ENCODE assay signal across 15 cellular contexts in genomic region chr2:37893327-37893726, GRCh38. TPM values are rescaled to one million over a fixed set of nuclear protein-coding genes. Genes with fewer than 3 reads are reported as not detected.
DNase-seq lines count a peak whose midpoint lies in the region; ATAC-seq and TF ChIP-seq lines count a peak whose summit lies in the region.
"Had no signal": no experiment of that assay in that cellular context is flagged by ENCODE, and none has a peak within 500 bp of the region (broad histone marks: within the 10 kb centered on the region; RNA-seq: fewer than 3 reads in every experiment).

No MANE protein-coding gene starts in this region.

- peaks cover 49% of the 10 kb centered on the region for H3K4me1 ChIP-seq in lower lobe of right lung

- H3K27me3 Mint-ChIP-seq in CD14-positive monocyte (ENCODE audit: low read depth in 3 of 3): peaks cover 0 to 5% (median 0%) of the 10 kb centered on the region in 3 donors
- H3K27me3 Mint-ChIP-seq in HFFc6 (ENCODE audit: insufficient read depth): peaks cover 7% of the 10 kb centered on the region
- H3K27me3 Mint-ChIP-seq in T-helper 17 cell: peaks cover under 1% of the 10 kb centered on the region

- H3K27ac Mint-ChIP-seq in CD14-positive monocyte: peak overlapping the region; percentile 48 to 92 (median 87)
- peak overlapping the region; percentile 4; the same call in 1 of the 2 replicates for H3K27ac Mint-ChIP-seq in HFFc6
- peak overlapping the region; percentile 2 for H3K27ac Mint-ChIP-seq in T-helper 17 cell
- H3K27ac Mint-ChIP-seq: activated T-helper 2 cell treated with anti-CD3 and anti-CD28 coated beads, Interferon-gamma antibody, Interleukin-2, Interleukin-4, amounts not matched to agents 10 μg/mL and 5 μg/mL and 100 μg/mL, durations not matched to agents 14 hours and 24 hours and 36 hours had no signal

- DNase-seq in CD14-positive monocyte (ENCODE audit: low spot score) (no peak), HFFc6 (no peak), T-helper 17 cell (no peak), lower lobe of right lung (no peak), posterior cingulate gyrus (no peak)
- DNase-seq: anterior cingulate cortex; heart right ventricle; mesenchymal stem cell; NCI-H2227 treated with DMSO at 0.1 percent for 48 hours; NK-92 treated with Interleukin-12 subunit alpha and Interleukin-12 subunit beta, amount 100 ng/mL, for 24 hours; WERI-Rb-1 had no signal

- H3K36me3 ChIP-seq in lower lobe of right lung: no peaks in the 10 kb centered on the region
- H3K36me3 ChIP-seq: heart right ventricle, WERI-Rb-1 had no signal

- peaks cover 0 to 2% (median 0%) of the 10 kb centered on the region in 7 donors for H3K9me3 Mint-ChIP-seq in CD14-positive monocyte
- no peaks in the 10 kb centered on the region for H3K9me3 Mint-ChIP-seq in HFFc6
- H3K9me3 Mint-ChIP-seq: activated T-helper 2 cell treated with anti-CD3 and anti-CD28 coated beads, Interferon-gamma antibody, Interleukin-2, Interleukin-4, amounts not matched to agents 10 μg/mL and 5 μg/mL and 100 μg/mL, durations not matched to agents 14 hours and 24 hours and 36 hours had no signal

- intact Hi-C loops in CD14-positive monocyte (cut with micrococcal nuclease) (loop anchor here (10.0 kb wide), 1 partner anchor 381 kb away; no protein-coding TSS in a partner anchor), lower lobe of right lung (cut with DNase I) (no loop called here), posterior cingulate gyrus (cut with DNase I) (loop anchor here (10.0 kb wide), 1 partner anchor 381 kb away; no protein-coding TSS in a partner anchor)

- H3K4me1 Mint-ChIP-seq in CD14-positive monocyte (peaks cover 69% of the 10 kb centered on the region), HFFc6 (ENCODE audit: low read depth) (peaks cover 26% of the 10 kb centered on the region), T-helper 17 cell (peaks cover 38% of the 10 kb centered on the region)

- H3K27ac ChIP-seq in lower lobe of right lung: peak overlapping the region; percentile 50
- H3K27ac ChIP-seq: heart right ventricle, WERI-Rb-1 had no signal

- ATAC-seq in T-helper 17 cell (no peak), lower lobe of right lung (peak in 1 of 2 donors; percentile 7), HG02588 (IDR thresholded peaks at IDR 0.05; ENCODE audit: unreplicated experiment) (no peak), HG03108 (IDR thresholded peaks at IDR 0.05; ENCODE audit: unreplicated experiment) (no peak), HG03460 (IDR thresholded peaks at IDR 0.05; ENCODE audit: unreplicated experiment) (no peak)
- ATAC-seq: heart right ventricle had no signal

- H3K4me3 Mint-ChIP-seq in CD14-positive monocyte (peak overlapping the region in 1 of 2 donors; percentile 44), HFFc6 (no peak overlapping the region), T-helper 17 cell (no peak overlapping the region)

- TF ChIP-seq CTCF in CD14-positive monocyte (IDR thresholded peaks at IDR 0.05) (no peak), HFFc6 (IDR thresholded peaks at IDR 0.05) (no peak), lower lobe of right lung (IDR thresholded peaks at IDR 0.05) (no peak)

- H3K4me3 ChIP-seq in lower lobe of right lung: no peak overlapping the region
- H3K4me3 ChIP-seq: heart right ventricle had no signal

- H3K27me3 ChIP-seq in lower lobe of right lung (ENCODE audit: low read depth): no peaks in the 10 kb centered on the region

- H3K9me3 ChIP-seq in T-helper 17 cell (ENCODE audit: control insufficient read depth, low read length, poor library complexity, severe bottlenecking) (no peaks in the 10 kb centered on the region), lower lobe of right lung (no peaks in the 10 kb centered on the region)
- H3K9me3 ChIP-seq: heart right ventricle had no signal

- H3K36me3 Mint-ChIP-seq in CD14-positive monocyte (no peaks in the 10 kb centered on the region), HFFc6 (ENCODE audit: low read depth) (no peaks in the 10 kb centered on the region), T-helper 17 cell (ENCODE audit: low read depth) (no peaks in the 10 kb centered on the region)

RNA-seq across cellular contexts. Expression of gene RMDN2, which starts 31.8 kb away (rescaled TPM):
- polyA plus RNA-seq in CD14-positive monocyte: 10 to 100 TPM; 10.7 to 14.3 TPM
- 1 to 10 TPM; 2.6 to 6.7 (median 3.4) TPM for total RNA-seq in HFFc6 (2021; fragmentation: NEBNext Ultra II Directional; extraction: Animal tissue kit (Norgen Biotek cat#: 25700))
- total RNA-seq in T-helper 17 cell: 1 to 10 TPM; 1.8 to 3.4 TPM
- total RNA-seq in lower lobe of right lung: 21.9 TPM

Comparison
In these comparisons a context has a peak if more than half of its experiments do, and no peak if none do; other contexts are left out.
1. H3K27ac Mint-ChIP-seq: peak in every context shown above with its lines; median percentile 87 in CD14-positive monocyte; 4 in HFFc6; 2 in T-helper 17 cell.